10 cellular contexts compared by ENCODE assay signal in the genomic region with DNA sequence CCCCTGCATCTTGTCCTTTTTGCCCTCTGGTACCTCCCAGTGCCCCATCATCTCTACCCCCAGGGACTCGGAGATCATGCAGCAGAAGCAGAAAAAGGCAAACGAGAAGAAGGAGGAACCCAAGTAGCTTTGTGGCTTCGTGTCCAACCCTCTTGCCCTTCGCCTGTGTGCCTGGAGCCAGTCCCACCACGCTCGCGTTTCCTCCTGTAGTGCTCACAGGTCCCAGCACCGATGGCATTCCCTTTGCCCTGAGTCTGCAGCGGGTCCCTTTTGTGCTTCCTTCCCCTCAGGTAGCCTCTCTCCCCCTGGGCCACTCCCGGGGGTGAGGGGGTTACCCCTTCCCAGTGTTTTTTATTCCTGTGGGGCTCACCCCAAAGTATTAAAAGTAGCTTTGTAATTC. TPM values are rescaled to one million over a fixed set of nuclear protein-coding genes. Genes with fewer than 3 reads are reported as not detected.
DNase-seq lines count a peak whose midpoint lies in the region; ATAC-seq and TF ChIP-seq lines count a peak whose summit lies in the region.
"Had no signal": no experiment of that assay in that cellular context is flagged by ENCODE, and none has a peak within 500 bp of the region (broad histone marks: within the 10 kb centered on the region; RNA-seq: fewer than 3 reads in every experiment).

No MANE protein-coding gene starts in this region.

- peaks cover 47% of the 10 kb centered on the region for H3F3A ChIP-seq in SK-N-SH (replicated peaks; ENCODE audit: insufficient read depth)

- no peak overlapping the region for H2AFZ ChIP-seq in SK-N-SH (ENCODE audit: low read depth)

- TF ChIP-seq CTCF in SK-N-SH (IDR thresholded peaks at IDR 0.05): no peak
- no peak for TF ChIP-seq CTCF in stomach (IDR thresholded peaks at IDR 0.05)

- H3K27ac ChIP-seq in SK-N-SH (ENCODE audit: low read depth in 2 of 2, low read length in 1 of 2): peak overlapping the region; percentile 17 to 48; a peak in 3 of 4 replicates
- peak overlapping the region; percentile 94 to 99 (median 99) for H3K27ac ChIP-seq in stomach

- H4K20me1 ChIP-seq in SK-N-SH (ENCODE audit: insufficient read depth): peaks cover 28% of the 10 kb centered on the region

- TF ChIP-seq RAD21 in SK-N-SH (IDR thresholded peaks at IDR 0.05; ENCODE audit: low read length): no peak

- 90% methylated on average over 9 of the region's 10 CpGs for WGBS in SK-N-SH (ENCODE audit: low lambda C conversion rate)
- 66 to 75% (median 68%) methylated on average over 10 of the region's 10 CpGs for WGBS in stomach, 5 donors

- DNase-seq in SK-N-SH: no peak
- no peak for DNase-seq in immature natural killer cell
- no peak for DNase-seq in stomach
- DNase-seq in stimulated activated naive CD4-positive, alpha-beta T cell (lab: John Stamatoyannopoulos, UW): no peak
- DNase-seq in AG20443 (ENCODE audit: low spot score): no peak
- DNase-seq: 8988T; activated CD4-positive, CD25-positive, alpha-beta regulatory T cell had no signal

- no peaks in the 10 kb centered on the region for H3K9me3 Mint-ChIP-seq in activated naive CD8-positive, alpha-beta T cell (ENCODE audit: low read depth)
- H3K9me3 Mint-ChIP-seq in immature natural killer cell: no peaks in the 10 kb centered on the region

- H3K4me1 Mint-ChIP-seq in activated naive CD8-positive, alpha-beta T cell (ENCODE audit: low read depth): peaks cover 44% of the 10 kb centered on the region
- H3K4me1 Mint-ChIP-seq in immature natural killer cell: peaks cover 54 to 59% of the 10 kb centered on the region in 2 donors

- no peak for TF ChIP-seq EP300 in SK-N-SH (IDR thresholded peaks at IDR 0.05; ENCODE audit: borderline replicate concordance in 1 of 2, low read depth in 1 of 2, low read length in 1 of 2)
- TF ChIP-seq EP300 in stomach (IDR thresholded peaks at IDR 0.05): no peak

- peaks cover 14% of the 10 kb centered on the region for H3K36me3 Mint-ChIP-seq in activated naive CD8-positive, alpha-beta T cell
- peaks cover 10 to 20% (median 15%) of the 10 kb centered on the region in 3 donors for H3K36me3 Mint-ChIP-seq in immature natural killer cell

- no peaks in the 10 kb centered on the region for H3K9me3 ChIP-seq in SK-N-SH
- no peaks in the 10 kb centered on the region for H3K9me3 ChIP-seq in stomach

- TF ChIP-seq POLR2A in stomach (IDR thresholded peaks at IDR 0.05): no peak

- H3K27me3 Mint-ChIP-seq in activated naive CD8-positive, alpha-beta T cell: no peaks in the 10 kb centered on the region
- H3K27me3 Mint-ChIP-seq in immature natural killer cell (ENCODE audit: low read depth in 3 of 3): peaks cover 9 to 22% (median 13%) of the 10 kb centered on the region in 3 donors

- H3K9me2 ChIP-seq in SK-N-SH: no peaks in the 10 kb centered on the region

- H3K79me2 ChIP-seq in SK-N-SH (ENCODE audit: insufficient read depth): peaks cover 38% of the 10 kb centered on the region

- ATAC-seq in SK-N-SH treated with all-trans-retinoic acid at 6 μM for 48 hours (no peak), esophagus mucosa (no peak)

- intact Hi-C loops in stomach (cut with DNase I; ENCODE audit: low total_unique reads): no loop called here

- H3K4me3 ChIP-seq in SK-N-SH (ENCODE audit: low read depth in 2 of 2, low read length in 1 of 2) (peak overlapping the region; percentile 76 to 99), stomach (peak overlapping the region; percentile 63 to 99 (median 86))

- H3K27me3 ChIP-seq in SK-N-SH (ENCODE audit: insufficient read depth): no peaks in the 10 kb centered on the region
- H3K27me3 ChIP-seq in stomach: no peaks in the 10 kb centered on the region

- CTCF ChIA-PET in SK-N-SH (lab: Yijun Ruan, JAX): interaction anchor here (2.4 to 4.1 kb wide), 2 partner anchors 16 to 25 kb away, joined by 7 to 14 read pairs; a partner anchor contains a TSS

- H3K4me3 Mint-ChIP-seq in activated naive CD8-positive, alpha-beta T cell: peak overlapping the region; percentile 93
- peak overlapping the region; percentile 97 to 99 (median 98) for H3K4me3 Mint-ChIP-seq in immature natural killer cell

- H3K27ac Mint-ChIP-seq in activated naive CD8-positive, alpha-beta T cell: peak overlapping the region; percentile 94
- peak overlapping the region; percentile 98 to 99 (median 98) for H3K27ac Mint-ChIP-seq in immature natural killer cell

- POLR2A ChIA-PET in SK-N-SH (lab: Yijun Ruan, JAX): interaction anchor here (1.4 kb wide), 1 partner anchor 31 kb away, joined by 3 read pairs; a partner anchor contains a TSS

- H3K9ac ChIP-seq in SK-N-SH: peak overlapping the region; percentile 100; the same call in 1 of the 2 replicates

- H3K36me3 ChIP-seq in SK-N-SH (replicated peaks in 1 of 2; ENCODE audit: control insufficient read depth in 1 of 2, insufficient read depth in 2 of 2, low read length in 1 of 2) (peaks cover 37 to 38% of the 10 kb centered on the region in 2 experiments), stomach (peaks cover 30 to 55% (median 51%) of the 10 kb centered on the region in 4 donors)

- H3K4me1 ChIP-seq in SK-N-SH (ENCODE audit: control insufficient read depth in 1 of 2, insufficient read depth in 2 of 2, low read depth in 1 of 2, low read length in 1 of 2): peaks cover 18 to 20% of the 10 kb centered on the region in 2 experiments; a peak in 3 of 4 replicates
- H3K4me1 ChIP-seq in stomach: peaks cover 31 to 64% (median 59%) of the 10 kb centered on the region in 4 donors

- H3K4me2 ChIP-seq in SK-N-SH: peak overlapping the region; percentile 99

TF ChIP-seq in SK-N-SH, 30 proteins besides CTCF, POLR2A, EP300 and RAD21 (continues in another document):
- TF ChIP-seq POLR2AphosphoS5 (IDR thresholded peaks at IDR 0.05; ENCODE audit: low read depth, low read length) (no peak), GABPA (IDR thresholded peaks at IDR 0.05; ENCODE audit: low read depth) (no peak)

TF ChIP-seq in SK-N-SH treated with all-trans-retinoic acid at 6 μM for 48 hours, 23 proteins besides CTCF, POLR2A, EP300 and RAD21:
- TF ChIP-seq TCF4 (CRISPR knock-in tag; IDR thresholded peaks at IDR 0.05; ENCODE audit: borderline replicate concordance) (no peak), OSR1 (CRISPR knock-in tag; IDR thresholded peaks at IDR 0.05) (no peak), BACH2 (CRISPR knock-in tag; IDR thresholded peaks at IDR 0.05; ENCODE audit: borderline replicate concordance) (no peak)
- TF ChIP-seq, protein P1, sequence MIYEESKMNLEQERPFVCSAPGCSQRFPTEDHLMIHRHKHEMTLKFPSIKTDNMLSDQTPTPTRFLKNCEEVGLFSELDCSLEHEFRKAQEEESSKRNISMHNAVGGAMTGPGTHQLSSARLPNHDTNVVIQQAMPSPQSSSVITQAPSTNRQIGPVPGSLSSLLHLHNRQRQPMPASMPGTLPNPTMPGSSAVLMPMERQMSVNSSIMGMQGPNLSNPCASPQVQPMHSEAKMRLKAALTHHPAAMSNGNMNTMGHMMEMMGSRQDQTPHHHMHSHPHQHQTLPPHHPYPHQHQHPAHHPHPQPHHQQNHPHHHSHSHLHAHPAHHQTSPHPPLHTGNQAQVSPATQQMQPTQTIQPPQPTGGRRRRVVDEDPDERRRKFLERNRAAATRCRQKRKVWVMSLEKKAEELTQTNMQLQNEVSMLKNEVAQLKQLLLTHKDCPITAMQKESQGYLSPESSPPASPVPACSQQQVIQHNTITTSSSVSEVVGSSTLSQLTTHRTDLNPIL (CRISPR knock-in tag; IDR thresholded peaks at IDR 0.05; ENCODE audit: low read depth): no peak

RNA-seq across cellular contexts. Expression of a gene that starts 1.5 kb away (rescaled TPM):
- polyA plus RNA-seq in SK-N-SH (2012; rRNA removed) (935 and 1,369 TPM in 2 replicates), immature natural killer cell (1,000 to 10,000 TPM; 1,924 to 3,752 (median 2,420) TPM), stomach (1,000 to 10,000 TPM; 2,001 to 3,403 (median 2,340) TPM)
- polyA plus RNA-seq in SK-N-SH (2012; cell fraction: cytosol; rRNA removed): 948 and 1,077 TPM in 2 replicates
- 611 and 1,260 TPM in 2 replicates for polyA plus RNA-seq in SK-N-SH (2012; cell fraction: nucleus; rRNA removed)
- total RNA-seq in stomach (1,000 to 10,000 TPM in 1 of 5 donors, 100 to 1,000 TPM in 4; 276 to 1,195 (median 526) TPM), esophagus mucosa (616 TPM)

RNA-seq across cellular contexts. Expression of a gene that starts 6.4 kb away (rescaled TPM):
- 0.05 TPM in 1 of 2 replicates, not detected in the other for polyA plus RNA-seq in SK-N-SH (2012; rRNA removed)
- 0.04 and 0.05 TPM in 2 replicates for polyA plus RNA-seq in SK-N-SH (2012; cell fraction: cytosol; rRNA removed)
- 0.24 and 0.29 TPM in 2 replicates for polyA plus RNA-seq in SK-N-SH (2012; cell fraction: nucleus; rRNA removed)
- polyA plus RNA-seq in immature natural killer cell: 1 to 10 TPM in 2 of 3 donors, under 1 TPM in 1; 0.72 to 3.4 (median 1.3) TPM
- not detected for total RNA-seq in stomach
- polyA plus RNA-seq in stomach: under 1 TPM in 2 of 3 donors, not detected in 1; 0.37 to 0.55 TPM
- total RNA-seq in esophagus mucosa: 0.36 TPM

RNA-seq across cellular contexts. Expression of a gene that starts 6.8 kb away (rescaled TPM):
- polyA plus RNA-seq in SK-N-SH (2012; rRNA removed): 8.9 and 11.5 TPM in 2 replicates
- polyA plus RNA-seq in SK-N-SH (2012; cell fraction: cytosol; rRNA removed): 13.5 and 25.3 TPM in 2 replicates
- 18.5 and 26.1 TPM in 2 replicates for polyA plus RNA-seq in SK-N-SH (2012; cell fraction: nucleus; rRNA removed)
- 10 to 100 TPM in 2 of 3 donors, 1 to 10 TPM in 1; 4.1 to 20.3 (median 10.0) TPM for polyA plus RNA-seq in immature natural killer cell
- total RNA-seq in stomach: 10 to 100 TPM in 4 of 5 donors, 1 to 10 TPM in 1; 1.8 to 61.6 (median 24.1) TPM
- 10 to 100 TPM in 2 of 3 donors, 1 to 10 TPM in 1; 5.3 to 56.4 (median 12.9) TPM for polyA plus RNA-seq in stomach
- 14.0 TPM for total RNA-seq in esophagus mucosa

RNA-seq across cellular contexts. Expression of a gene that starts 16.9 kb away (rescaled TPM):
- polyA plus RNA-seq in SK-N-SH (2012; rRNA removed) (0.67 and 0.89 TPM in 2 replicates), immature natural killer cell (1 to 10 TPM in 1 of 3 donors, under 1 TPM in 1, not detected in 1; 0.78 to 1.4 TPM), stomach (10 to 100 TPM in 1 of 3 donors, 1 to 10 TPM in 2; 4.0 to 14.2 (median 5.6) TPM)
- 0.63 and 0.64 TPM in 2 replicates for polyA plus RNA-seq in SK-N-SH (2012; cell fraction: cytosol; rRNA removed)
- polyA plus RNA-seq in SK-N-SH (2012; cell fraction: nucleus; rRNA removed): 2.2 and 3.7 TPM in 2 replicates
- total RNA-seq in stomach (100 to 1,000 TPM in 1 of 5 donors, 10 to 100 TPM in 3, 1 to 10 TPM in 1; 8.1 to 131 (median 45.4) TPM), esophagus mucosa (12.7 TPM)

RNA-seq across cellular contexts. Expression of a gene that starts 30.8 kb away (rescaled TPM):
- 16.5 and 18.4 TPM in 2 replicates for polyA plus RNA-seq in SK-N-SH (2012; rRNA removed)
- 22.0 and 28.5 TPM in 2 replicates for polyA plus RNA-seq in SK-N-SH (2012; cell fraction: cytosol; rRNA removed)
- polyA plus RNA-seq in SK-N-SH (2012; cell fraction: nucleus; rRNA removed): 7.9 and 15.1 TPM in 2 replicates
- 10 to 100 TPM in 2 of 3 donors, 1 to 10 TPM in 1; 6.7 to 21.3 (median 10.4) TPM for polyA plus RNA-seq in immature natural killer cell
- 10 to 100 TPM in 2 of 5 donors, 1 to 10 TPM in 3; 1.2 to 20.3 (median 4.6) TPM for total RNA-seq in stomach
- 10 to 100 TPM in 2 of 3 donors, 1 to 10 TPM in 1; 9.7 to 17.7 (median 16.6) TPM for polyA plus RNA-seq in stomach
- total RNA-seq in esophagus mucosa: 15.1 TPM
